1 cellular context compared by ENCODE assay signal in the genomic region with DNA sequence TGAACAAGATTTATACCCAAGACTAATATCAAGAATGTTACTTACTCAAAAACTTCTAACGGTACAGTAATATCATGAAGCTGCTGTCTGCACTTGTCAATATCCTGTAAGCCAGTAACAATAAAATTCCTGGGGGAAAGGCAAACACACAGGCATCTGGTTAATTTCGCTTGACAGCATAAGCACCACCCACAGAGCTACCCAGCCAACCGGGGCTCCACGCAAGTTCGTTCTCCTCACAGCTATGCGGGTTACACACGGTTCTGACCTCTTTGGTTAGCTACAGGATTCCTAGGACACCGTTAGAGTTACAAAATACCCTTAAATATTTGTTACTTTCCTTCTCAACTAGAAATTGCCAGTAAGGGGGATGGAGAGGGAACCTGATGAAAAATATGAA.
TF ChIP-seq lines count a peak whose summit lies in the region.

No MANE protein-coding gene starts in this region.

TF ChIP-seq in WTC11, 78 proteins besides CTCF, POLR2A, EP300 and RAD21 (continued from another document):
- no peak for TF ChIP-seq GTF2I (CRISPR knock-in tag; conservative IDR thresholded peaks at IDR 0.05)
- TF ChIP-seq TEAD4 (CRISPR knock-in tag; IDR thresholded peaks at IDR 0.05): no peak
- no peak for TF ChIP-seq FOXK1 (CRISPR knock-in tag; IDR thresholded peaks at IDR 0.05)
